1 cellular context compared by ENCODE assay signal in the genomic region with DNA sequence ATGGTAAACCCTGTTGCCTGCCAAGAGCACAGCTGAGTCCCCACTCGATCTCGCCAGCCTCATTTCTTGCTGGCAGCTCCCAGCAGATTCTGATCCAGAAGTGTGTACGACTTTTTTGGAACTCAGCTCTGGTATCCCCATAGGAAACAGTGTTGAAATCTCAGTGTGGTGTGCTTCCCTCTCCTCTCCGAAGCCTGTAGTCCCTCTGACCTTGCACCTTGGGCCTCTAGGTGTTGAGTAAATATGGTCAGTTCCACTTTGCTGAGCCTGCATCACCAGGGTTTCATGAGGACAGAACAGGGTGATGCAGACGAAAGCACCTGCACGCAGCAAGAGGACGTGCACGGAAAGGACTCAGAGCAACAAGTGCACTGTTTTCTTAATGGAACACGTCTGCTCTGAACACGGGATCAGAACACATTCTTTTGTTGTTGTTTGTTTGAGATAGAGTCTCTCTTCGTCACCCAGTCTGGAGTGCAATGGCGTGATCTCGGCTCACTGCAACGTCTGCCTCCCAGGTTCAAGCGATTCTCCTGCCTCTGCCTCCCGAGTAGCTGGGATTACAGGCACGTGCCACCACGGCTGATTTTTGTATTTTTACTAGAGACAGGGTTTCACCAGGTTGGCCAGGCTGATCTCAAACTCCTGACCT.
TF ChIP-seq lines count a peak whose summit lies in the region.

No MANE protein-coding gene starts in this region.

TF ChIP-seq in HepG2, 621 proteins besides CTCF, POLR2A, EP300 and RAD21 (continued from another document and continues in another):
- TF ChIP-seq KLF9 (CRISPR knock-in tag; IDR thresholded peaks at IDR 0.05; ENCODE audit: low read depth) (0 out of 2 replicates have a peak, but pooled peaks have one; percentile 29), ZNF761 (CRISPR knock-in tag; conservative IDR thresholded peaks at IDR 0.05) (peak; percentile 85; the same call in 1 of the 2 replicates), ZNF549 (CRISPR knock-in tag; IDR thresholded peaks at IDR 0.05) (no peak), CCAR2 (optimal IDR thresholded peaks at IDR 0.05; ENCODE audit: low read depth, low read length) (no peak), HOXA5 (CRISPR knock-in tag; IDR thresholded peaks at IDR 0.05) (0 out of 2 replicates have a peak, but pooled peaks have one; percentile 51), ZNF335 (CRISPR knock-in tag; IDR thresholded peaks at IDR 0.05) (peak; percentile 72; the same call in 1 of the 2 replicates), PHB2 (IDR thresholded peaks at IDR 0.05; ENCODE audit: partially characterized antibody) (no peak), MBD4 (IDR thresholded peaks at IDR 0.05; ENCODE audit: borderline replicate concordance, low read length) (peak; percentile 51; the same call in 1 of the 2 replicates), CBFB (CRISPR knock-in tag; IDR thresholded peaks at IDR 0.05) (0 out of 2 replicates have a peak, but pooled peaks have one; percentile 35), HNF4G (IDR thresholded peaks at IDR 0.05; ENCODE audit: borderline replicate concordance, low read depth, low read length) (peak; percentile 86), HNF4G (CRISPR knock-in tag; IDR thresholded peaks at IDR 0.05; ENCODE audit: borderline replicate concordance, low read depth) (peak; percentile 91), KLF6 (CRISPR knock-in tag; IDR thresholded peaks at IDR 0.05) (peak; percentile 58; the same call in 1 of the 2 replicates), ZNF121 (CRISPR knock-in tag; IDR thresholded peaks at IDR 0.05) (peak; percentile 87), PAX8 (CRISPR knock-in tag; IDR thresholded peaks at IDR 0.05; ENCODE audit: borderline replicate concordance) (no peak), MZF1 (CRISPR knock-in tag; IDR thresholded peaks at IDR 0.05; ENCODE audit: borderline replicate concordance) (no peak), MEIS2 (CRISPR knock-in tag; IDR thresholded peaks at IDR 0.05) (peak; percentile 91; the same call in 1 of the 2 replicates), ZNF33B (CRISPR knock-in tag; IDR thresholded peaks at IDR 0.05) (no peak), SRSF1 (optimal IDR thresholded peaks at IDR 0.05; ENCODE audit: low read depth, low read length) (no peak), HES4 (CRISPR knock-in tag; IDR thresholded peaks at IDR 0.05; ENCODE audit: borderline replicate concordance) (no peak), ZNF564 (CRISPR knock-in tag; IDR thresholded peaks at IDR 0.05) (peak; percentile 80; the same call in 1 of the 2 replicates), KDM2A (CRISPR knock-in tag; IDR thresholded peaks at IDR 0.05; ENCODE audit: borderline replicate concordance, low read depth) (peak; percentile 83), ZNF747 (CRISPR knock-in tag; IDR thresholded peaks at IDR 0.05; ENCODE audit: borderline replicate concordance) (peak; percentile 92; the same call in 1 of the 2 replicates), PHF20 (CRISPR knock-in tag; IDR thresholded peaks at IDR 0.05) (no peak; the same call in 1 of the 2 replicates), ZNF343 (CRISPR knock-in tag; IDR thresholded peaks at IDR 0.05) (0 out of 2 replicates have a peak, but pooled peaks have one; percentile 77), ELF1 (CRISPR knock-in tag; IDR thresholded peaks at IDR 0.05) (peak; percentile 41; the same call in 1 of the 2 replicates), ZNF850 (CRISPR knock-in tag; conservative IDR thresholded peaks at IDR 0.05) (no peak), PLRG1 (conservative IDR thresholded peaks at IDR 0.05) (no peak)
- TF ChIP-seq, protein P1, sequence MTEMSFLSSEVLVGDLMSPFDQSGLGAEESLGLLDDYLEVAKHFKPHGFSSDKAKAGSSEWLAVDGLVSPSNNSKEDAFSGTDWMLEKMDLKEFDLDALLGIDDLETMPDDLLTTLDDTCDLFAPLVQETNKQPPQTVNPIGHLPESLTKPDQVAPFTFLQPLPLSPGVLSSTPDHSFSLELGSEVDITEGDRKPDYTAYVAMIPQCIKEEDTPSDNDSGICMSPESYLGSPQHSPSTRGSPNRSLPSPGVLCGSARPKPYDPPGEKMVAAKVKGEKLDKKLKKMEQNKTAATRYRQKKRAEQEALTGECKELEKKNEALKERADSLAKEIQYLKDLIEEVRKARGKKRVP (CRISPR knock-in tag; IDR thresholded peaks at IDR 0.05), result peak in 1 of 2 experiments; percentile 84; a peak in 2 of 4 replicates
- TF ChIP-seq, protein P2, sequence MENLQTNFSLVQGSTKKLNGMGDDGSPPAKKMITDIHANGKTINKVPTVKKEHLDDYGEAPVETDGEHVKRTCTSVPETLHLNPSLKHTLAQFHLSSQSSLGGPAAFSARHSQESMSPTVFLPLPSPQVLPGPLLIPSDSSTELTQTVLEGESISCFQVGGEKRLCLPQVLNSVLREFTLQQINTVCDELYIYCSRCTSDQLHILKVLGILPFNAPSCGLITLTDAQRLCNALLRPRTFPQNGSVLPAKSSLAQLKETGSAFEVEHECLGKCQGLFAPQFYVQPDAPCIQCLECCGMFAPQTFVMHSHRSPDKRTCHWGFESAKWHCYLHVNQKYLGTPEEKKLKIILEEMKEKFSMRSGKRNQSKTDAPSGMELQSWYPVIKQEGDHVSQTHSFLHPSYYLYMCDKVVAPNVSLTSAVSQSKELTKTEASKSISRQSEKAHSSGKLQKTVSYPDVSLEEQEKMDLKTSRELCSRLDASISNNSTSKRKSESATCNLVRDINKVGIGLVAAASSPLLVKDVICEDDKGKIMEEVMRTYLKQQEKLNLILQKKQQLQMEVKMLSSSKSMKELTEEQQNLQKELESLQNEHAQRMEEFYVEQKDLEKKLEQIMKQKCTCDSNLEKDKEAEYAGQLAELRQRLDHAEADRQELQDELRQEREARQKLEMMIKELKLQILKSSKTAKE (CRISPR knock-in tag; IDR thresholded peaks at IDR 0.05; ENCODE audit: borderline replicate concordance), result peak; percentile 99
- TF ChIP-seq, protein P3, sequence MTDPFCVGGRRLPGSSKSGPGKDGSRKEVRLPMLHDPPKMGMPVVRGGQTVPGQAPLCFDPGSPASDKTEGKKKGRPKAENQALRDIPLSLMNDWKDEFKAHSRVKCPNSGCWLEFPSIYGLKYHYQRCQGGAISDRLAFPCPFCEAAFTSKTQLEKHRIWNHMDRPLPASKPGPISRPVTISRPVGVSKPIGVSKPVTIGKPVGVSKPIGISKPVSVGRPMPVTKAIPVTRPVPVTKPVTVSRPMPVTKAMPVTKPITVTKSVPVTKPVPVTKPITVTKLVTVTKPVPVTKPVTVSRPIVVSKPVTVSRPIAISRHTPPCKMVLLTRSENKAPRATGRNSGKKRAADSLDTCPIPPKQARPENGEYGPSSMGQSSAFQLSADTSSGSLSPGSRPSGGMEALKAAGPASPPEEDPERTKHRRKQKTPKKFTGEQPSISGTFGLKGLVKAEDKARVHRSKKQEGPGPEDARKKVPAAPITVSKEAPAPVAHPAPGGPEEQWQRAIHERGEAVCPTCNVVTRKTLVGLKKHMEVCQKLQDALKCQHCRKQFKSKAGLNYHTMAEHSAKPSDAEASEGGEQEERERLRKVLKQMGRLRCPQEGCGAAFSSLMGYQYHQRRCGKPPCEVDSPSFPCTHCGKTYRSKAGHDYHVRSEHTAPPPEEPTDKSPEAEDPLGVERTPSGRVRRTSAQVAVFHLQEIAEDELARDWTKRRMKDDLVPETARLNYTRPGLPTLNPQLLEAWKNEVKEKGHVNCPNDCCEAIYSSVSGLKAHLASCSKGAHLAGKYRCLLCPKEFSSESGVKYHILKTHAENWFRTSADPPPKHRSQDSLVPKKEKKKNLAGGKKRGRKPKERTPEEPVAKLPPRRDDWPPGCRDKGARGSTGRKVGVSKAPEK (CRISPR knock-in tag; IDR thresholded peaks at IDR 0.05; ENCODE audit: borderline replicate concordance), result peak; percentile 96; the same call in 1 of the 2 replicates
- TF ChIP-seq, protein P4, sequence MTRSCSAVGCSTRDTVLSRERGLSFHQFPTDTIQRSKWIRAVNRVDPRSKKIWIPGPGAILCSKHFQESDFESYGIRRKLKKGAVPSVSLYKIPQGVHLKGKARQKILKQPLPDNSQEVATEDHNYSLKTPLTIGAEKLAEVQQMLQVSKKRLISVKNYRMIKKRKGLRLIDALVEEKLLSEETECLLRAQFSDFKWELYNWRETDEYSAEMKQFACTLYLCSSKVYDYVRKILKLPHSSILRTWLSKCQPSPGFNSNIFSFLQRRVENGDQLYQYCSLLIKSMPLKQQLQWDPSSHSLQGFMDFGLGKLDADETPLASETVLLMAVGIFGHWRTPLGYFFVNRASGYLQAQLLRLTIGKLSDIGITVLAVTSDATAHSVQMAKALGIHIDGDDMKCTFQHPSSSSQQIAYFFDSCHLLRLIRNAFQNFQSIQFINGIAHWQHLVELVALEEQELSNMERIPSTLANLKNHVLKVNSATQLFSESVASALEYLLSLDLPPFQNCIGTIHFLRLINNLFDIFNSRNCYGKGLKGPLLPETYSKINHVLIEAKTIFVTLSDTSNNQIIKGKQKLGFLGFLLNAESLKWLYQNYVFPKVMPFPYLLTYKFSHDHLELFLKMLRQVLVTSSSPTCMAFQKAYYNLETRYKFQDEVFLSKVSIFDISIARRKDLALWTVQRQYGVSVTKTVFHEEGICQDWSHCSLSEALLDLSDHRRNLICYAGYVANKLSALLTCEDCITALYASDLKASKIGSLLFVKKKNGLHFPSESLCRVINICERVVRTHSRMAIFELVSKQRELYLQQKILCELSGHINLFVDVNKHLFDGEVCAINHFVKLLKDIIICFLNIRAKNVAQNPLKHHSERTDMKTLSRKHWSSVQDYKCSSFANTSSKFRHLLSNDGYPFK (CRISPR knock-in tag; IDR thresholded peaks at IDR 0.05; ENCODE audit: borderline replicate concordance), result no peak
- TF ChIP-seq, protein P5, sequence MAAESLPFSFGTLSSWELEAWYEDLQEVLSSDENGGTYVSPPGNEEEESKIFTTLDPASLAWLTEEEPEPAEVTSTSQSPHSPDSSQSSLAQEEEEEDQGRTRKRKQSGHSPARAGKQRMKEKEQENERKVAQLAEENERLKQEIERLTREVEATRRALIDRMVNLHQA (CRISPR knock-in tag; IDR thresholded peaks at IDR 0.05), result no peak
- TF ChIP-seq, protein P6, sequence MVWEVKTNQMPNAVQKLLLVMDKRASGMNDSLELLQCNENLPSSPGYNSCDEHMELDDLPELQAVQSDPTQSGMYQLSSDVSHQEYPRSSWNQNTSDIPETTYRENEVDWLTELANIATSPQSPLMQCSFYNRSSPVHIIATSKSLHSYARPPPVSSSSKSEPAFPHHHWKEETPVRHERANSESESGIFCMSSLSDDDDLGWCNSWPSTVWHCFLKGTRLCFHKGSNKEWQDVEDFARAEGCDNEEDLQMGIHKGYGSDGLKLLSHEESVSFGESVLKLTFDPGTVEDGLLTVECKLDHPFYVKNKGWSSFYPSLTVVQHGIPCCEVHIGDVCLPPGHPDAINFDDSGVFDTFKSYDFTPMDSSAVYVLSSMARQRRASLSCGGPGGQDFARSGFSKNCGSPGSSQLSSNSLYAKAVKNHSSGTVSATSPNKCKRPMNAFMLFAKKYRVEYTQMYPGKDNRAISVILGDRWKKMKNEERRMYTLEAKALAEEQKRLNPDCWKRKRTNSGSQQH (CRISPR knock-in tag; IDR thresholded peaks at IDR 0.05; ENCODE audit: low read depth), result peak; percentile 82; the same call in 1 of the 2 replicates
- TF ChIP-seq, protein P7, sequence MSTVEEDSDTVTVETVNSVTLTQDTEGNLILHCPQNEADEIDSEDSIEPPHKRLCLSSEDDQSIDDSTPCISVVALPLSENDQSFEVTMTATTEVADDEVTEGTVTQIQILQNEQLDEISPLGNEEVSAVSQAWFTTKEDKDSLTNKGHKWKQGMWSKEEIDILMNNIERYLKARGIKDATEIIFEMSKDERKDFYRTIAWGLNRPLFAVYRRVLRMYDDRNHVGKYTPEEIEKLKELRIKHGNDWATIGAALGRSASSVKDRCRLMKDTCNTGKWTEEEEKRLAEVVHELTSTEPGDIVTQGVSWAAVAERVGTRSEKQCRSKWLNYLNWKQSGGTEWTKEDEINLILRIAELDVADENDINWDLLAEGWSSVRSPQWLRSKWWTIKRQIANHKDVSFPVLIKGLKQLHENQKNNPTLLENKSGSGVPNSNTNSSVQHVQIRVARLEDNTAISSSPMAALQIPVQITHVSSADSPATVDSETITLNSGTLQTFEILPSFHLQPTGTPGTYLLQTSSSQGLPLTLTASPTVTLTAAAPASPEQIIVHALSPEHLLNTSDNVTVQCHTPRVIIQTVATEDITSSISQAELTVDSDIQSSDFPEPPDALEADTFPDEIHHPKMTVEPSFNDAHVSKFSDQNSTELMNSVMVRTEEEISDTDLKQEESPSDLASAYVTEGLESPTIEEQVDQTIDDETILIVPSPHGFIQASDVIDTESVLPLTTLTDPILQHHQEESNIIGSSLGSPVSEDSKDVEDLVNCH (CRISPR knock-in tag; IDR thresholded peaks at IDR 0.05), result 0 out of 2 replicates have a peak, but pooled peaks have one; percentile 30
- TF ChIP-seq, protein P8, sequence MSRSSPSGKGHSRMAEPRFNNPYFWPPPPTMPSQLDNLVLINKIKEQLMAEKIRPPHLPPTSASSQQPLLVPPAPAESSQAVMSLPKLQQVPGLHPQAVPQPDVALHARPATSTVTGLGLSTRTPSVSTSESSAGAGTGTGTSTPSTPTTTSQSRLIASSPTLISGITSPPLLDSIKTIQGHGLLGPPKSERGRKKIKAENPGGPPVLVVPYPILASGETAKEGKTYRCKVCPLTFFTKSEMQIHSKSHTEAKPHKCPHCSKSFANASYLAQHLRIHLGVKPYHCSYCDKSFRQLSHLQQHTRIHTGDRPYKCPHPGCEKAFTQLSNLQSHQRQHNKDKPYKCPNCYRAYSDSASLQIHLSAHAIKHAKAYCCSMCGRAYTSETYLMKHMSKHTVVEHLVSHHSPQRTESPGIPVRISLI (CRISPR knock-in tag; IDR thresholded peaks at IDR 0.05; ENCODE audit: borderline replicate concordance), result peak; percentile 79; the same call in 1 of the 2 replicates
- TF ChIP-seq, protein P9, sequence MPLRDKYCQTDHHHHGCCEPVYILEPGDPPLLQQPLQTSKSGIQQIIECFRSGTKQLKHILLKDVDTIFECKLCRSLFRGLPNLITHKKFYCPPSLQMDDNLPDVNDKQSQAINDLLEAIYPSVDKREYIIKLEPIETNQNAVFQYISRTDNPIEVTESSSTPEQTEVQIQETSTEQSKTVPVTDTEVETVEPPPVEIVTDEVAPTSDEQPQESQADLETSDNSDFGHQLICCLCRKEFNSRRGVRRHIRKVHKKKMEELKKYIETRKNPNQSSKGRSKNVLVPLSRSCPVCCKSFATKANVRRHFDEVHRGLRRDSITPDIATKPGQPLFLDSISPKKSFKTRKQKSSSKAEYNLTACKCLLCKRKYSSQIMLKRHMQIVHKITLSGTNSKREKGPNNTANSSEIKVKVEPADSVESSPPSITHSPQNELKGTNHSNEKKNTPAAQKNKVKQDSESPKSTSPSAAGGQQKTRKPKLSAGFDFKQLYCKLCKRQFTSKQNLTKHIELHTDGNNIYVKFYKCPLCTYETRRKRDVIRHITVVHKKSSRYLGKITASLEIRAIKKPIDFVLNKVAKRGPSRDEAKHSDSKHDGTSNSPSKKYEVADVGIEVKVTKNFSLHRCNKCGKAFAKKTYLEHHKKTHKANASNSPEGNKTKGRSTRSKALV (CRISPR knock-in tag; IDR thresholded peaks at IDR 0.05), result peak; percentile 86; the same call in 1 of the 2 replicates
